8 cellular contexts compared by ENCODE assay signal in genomic region chr15:33226559-33227181, GRCh38. TPM values are rescaled to one million over a fixed set of nuclear protein-coding genes. Genes with fewer than 3 reads are reported as not detected.
DNase-seq lines count a peak whose midpoint lies in the region; ATAC-seq and TF ChIP-seq lines count a peak whose summit lies in the region.

No MANE protein-coding gene starts in this region.

- no peaks in the 10 kb centered on the region for H3K27me3 ChIP-seq in ovary

- H3K4me3 Mint-ChIP-seq in activated CD4-positive, alpha-beta memory T cell treated with anti-CD3 and anti-CD28 coated beads, Interleukin-2, amount 10 ng/mL, durations not matched to agents 7 days and 5 days = no peak overlapping the region

- CTCF ChIA-PET in activated CD4-positive, alpha-beta memory T cell treated with anti-CD3 and anti-CD28 coated beads, Interleukin-2, amount 10 ng/mL, durations not matched to agents 7 days and 5 days (lab: Charles Lee) = interaction anchor here (1.1 kb wide), 1 partner anchor 20 kb away, joined by 3 read pairs; no protein-coding TSS in a partner anchor

- intact Hi-C loops in sciatic nerve (cut with DNase I) (no loop called here), ovary (cut with DNase I) (no loop called here)

- POLR2A ChIA-PET in activated CD4-positive, alpha-beta memory T cell treated with anti-CD3 and anti-CD28 coated beads, Interleukin-2, amount 10 ng/mL, durations not matched to agents 7 days and 5 days (lab: Charles Lee) = no interaction called here

- 75 to 80% (median 75%) methylated on average over 3 of the region's 3 CpGs for WGBS in ovary, 3 donors

- ATAC-seq in HG02642 (IDR thresholded peaks at IDR 0.05; ENCODE audit: poor library complexity, unreplicated experiment) (peak; percentile 92), sciatic nerve (peak; percentile 36)

- H3K4me1 ChIP-seq in ovary (ENCODE audit: insufficient read depth) = no peaks in the 10 kb centered on the region

- no peaks in the 10 kb centered on the region for H3K9me3 ChIP-seq in ovary

- no peak overlapping the region for H3K27ac Mint-ChIP-seq in activated CD4-positive, alpha-beta memory T cell treated with anti-CD3 and anti-CD28 coated beads, Interleukin-2, amount 10 ng/mL, durations not matched to agents 7 days and 5 days

- TF ChIP-seq POLR2A in erythroblast (IDR thresholded peaks at IDR 0.05; ENCODE audit: low read length) (no peak), ovary (IDR thresholded peaks at IDR 0.05) (no peak)

- H3K9me3 Mint-ChIP-seq in activated CD4-positive, alpha-beta memory T cell treated with anti-CD3 and anti-CD28 coated beads, Interleukin-2, amount 10 ng/mL, durations not matched to agents 7 days and 5 days = no peaks in the 10 kb centered on the region

- H3K36me3 ChIP-seq in ovary = no peaks in the 10 kb centered on the region

- TF ChIP-seq EP300 in ovary (IDR thresholded peaks at IDR 0.05) = no peak

- DNase-seq in DMS53 (lab: John Stamatoyannopoulos, UW) = peak; percentile 63
- no peak for DNase-seq in DMS53 treated with DMSO at 0.1 percent for 48 hours (lab: John Stamatoyannopoulos, UW; ENCODE audit: unreplicated experiment)
- DNase-seq in NCI-H510A treated with DMSO at 0.1 percent for 48 hours (lab: John Stamatoyannopoulos, UW) = peak; percentile 35
- DNase-seq in activated CD4-positive, alpha-beta memory T cell treated with anti-CD3 and anti-CD28 coated beads, Interleukin-2, amount 10 ng/mL, durations not matched to agents 7 days and 5 days = peak; percentile 57
- peak; percentile 90 to 94 for DNase-seq in erythroblast (lab: John Stamatoyannopoulos, UW)
- no peak for DNase-seq in sciatic nerve (ENCODE audit: low spot score)
- no peak for DNase-seq in ovary

- TF ChIP-seq CTCF in ovary (IDR thresholded peaks at IDR 0.05) = no peak

- H3K4me1 Mint-ChIP-seq in activated CD4-positive, alpha-beta memory T cell treated with anti-CD3 and anti-CD28 coated beads, Interleukin-2, amount 10 ng/mL, durations not matched to agents 7 days and 5 days = peaks cover 11% of the 10 kb centered on the region

- H3K27me3 Mint-ChIP-seq in activated CD4-positive, alpha-beta memory T cell treated with anti-CD3 and anti-CD28 coated beads, Interleukin-2, amount 10 ng/mL, durations not matched to agents 7 days and 5 days = peaks cover 1% of the 10 kb centered on the region

- H3K27ac ChIP-seq in ovary = no peak overlapping the region

- H3K36me3 Mint-ChIP-seq in activated CD4-positive, alpha-beta memory T cell treated with anti-CD3 and anti-CD28 coated beads, Interleukin-2, amount 10 ng/mL, durations not matched to agents 7 days and 5 days (ENCODE audit: low read depth) = no peaks in the 10 kb centered on the region

- no peak overlapping the region for H3K4me3 ChIP-seq in ovary

RNA-seq across cellular contexts. Expression of gene FMN1, which starts 32.2 kb away (rescaled TPM):
- under 1 TPM; 0.03 to 0.15 TPM for total RNA-seq in activated CD4-positive, alpha-beta memory T cell treated with anti-CD3 and anti-CD28 coated beads, Interleukin-2, amount 10 ng/mL, durations not matched to agents 7 days and 5 days
- total RNA-seq in sciatic nerve (10.0 TPM), ovary (10 to 100 TPM in 2 of 7 donors, 1 to 10 TPM in 4, under 1 TPM in 1; 0.76 to 16.9 (median 3.3) TPM)
- polyA plus RNA-seq in ovary = under 1 TPM; 0.13 to 0.80 TPM

Comparison
In these comparisons a context has a peak if more than half of its experiments do, and no peak if none do; other contexts are left out.
1. DNase-seq: peak in DMS53 (single experiment), NCI-H510A treated with DMSO at 0.1 percent for 48 hours (single experiment), activated CD4-positive, alpha-beta memory T cell treated with anti-CD3 and anti-CD28 coated beads, Interleukin-2, amount 10 ng/mL, durations not matched to agents 7 days and 5 days (single experiment) and erythroblast (2 of 2); none in DMS53 treated with DMSO at 0.1 percent for 48 hours (single experiment), sciatic nerve (single experiment) and ovary (0 of 5).